16 cellular contexts compared by ENCODE assay signal in the genomic region with DNA sequence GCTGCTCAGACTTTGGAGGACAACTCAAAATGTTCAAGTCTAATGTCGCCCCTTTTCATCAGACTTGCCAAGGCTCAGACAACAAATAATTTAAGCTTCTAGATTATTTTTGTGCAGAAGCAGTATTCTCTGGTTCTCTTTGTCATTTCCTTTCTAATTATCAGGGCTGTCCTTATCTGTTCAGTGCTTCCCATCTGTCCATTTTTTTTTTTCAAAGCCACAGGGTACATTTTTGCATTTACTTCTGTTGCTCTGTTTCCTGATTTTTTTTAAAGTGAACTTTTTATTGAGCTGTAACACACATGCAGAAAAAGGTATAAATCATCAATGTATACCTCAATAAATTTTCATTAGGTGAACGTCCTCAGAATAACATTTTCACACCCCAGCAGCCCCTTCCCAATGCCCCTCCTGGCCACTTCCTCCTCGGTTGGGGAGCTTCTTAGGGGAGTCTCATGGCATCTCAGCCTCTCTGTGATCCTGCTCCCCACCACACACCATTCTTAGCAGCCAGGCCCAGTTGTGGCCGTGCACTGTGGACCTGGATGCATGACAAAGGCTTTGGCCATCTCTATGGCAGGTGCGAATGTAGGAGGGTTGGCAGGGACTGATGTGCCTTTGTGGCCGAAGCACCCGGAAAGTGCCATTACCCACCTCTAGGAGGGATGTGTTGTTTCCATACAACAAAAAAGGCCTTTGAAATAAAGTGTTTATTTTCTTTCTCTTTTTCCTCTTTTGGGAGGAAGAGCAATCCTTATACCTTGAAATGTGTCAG. TPM values are rescaled to one million over a fixed set of nuclear protein-coding genes. Genes with fewer than 3 reads are reported as not detected.
DNase-seq lines count a peak whose midpoint lies in the region; ATAC-seq and TF ChIP-seq lines count a peak whose summit lies in the region.
"Had no signal": no experiment of that assay in that cellular context is flagged by ENCODE, and none has a peak within 500 bp of the region (broad histone marks: within the 10 kb centered on the region; RNA-seq: fewer than 3 reads in every experiment).

No MANE protein-coding gene starts in this region.

- TF ChIP-seq EP300 in SK-N-SH (IDR thresholded peaks at IDR 0.05; ENCODE audit: borderline replicate concordance in 1 of 2, low read depth in 1 of 2, low read length in 1 of 2), result peak in 1 of 2 experiments; percentile 51; a peak in 1 of 4 replicates

- WGBS in SK-N-SH (ENCODE audit: low lambda C conversion rate), result 55% methylated on average over 7 of the region's 7 CpGs
- 36 to 54% (median 47%) methylated on average over 7 of the region's 7 CpGs for WGBS in spleen, 5 donors

- H3K4me2 ChIP-seq in SK-N-SH, result no peak overlapping the region
- peak overlapping the region; percentile 57 for H3K4me2 ChIP-seq in Loucy (ENCODE audit: low read depth, low read length, poor library complexity, severe bottlenecking)

- H3K9me3 ChIP-seq in SK-N-SH (no peaks in the 10 kb centered on the region), Loucy (ENCODE audit: insufficient read depth, low read depth, low read length) (no peaks in the 10 kb centered on the region), spleen (no peaks in the 10 kb centered on the region)

- intact Hi-C loops in spleen (cut with DNase I; ENCODE audit: low total_unique reads), result no loop called here

- no peak for TF ChIP-seq POLR2A in spleen (IDR thresholded peaks at IDR 0.05)

- H3K27ac ChIP-seq in SK-N-SH (ENCODE audit: low read depth in 2 of 2, low read length in 1 of 2), result peak overlapping the region in 1 of 2 experiments; percentile 91; a peak in 2 of 4 replicates
- H3K27ac ChIP-seq in spleen, result peak overlapping the region in 6 of 8 donors; percentile 14 to 46 (median 41)

- no peaks in the 10 kb centered on the region for H3K79me2 ChIP-seq in SK-N-SH (ENCODE audit: insufficient read depth)
- no peaks in the 10 kb centered on the region for H3K79me2 ChIP-seq in Loucy (ENCODE audit: insufficient read depth, low read length)

- H3F3A ChIP-seq in SK-N-SH (replicated peaks; ENCODE audit: insufficient read depth) (no peaks in the 10 kb centered on the region), Loucy (ENCODE audit: low read depth) (no peaks in the 10 kb centered on the region)

- peaks cover 0 to 46% of the 10 kb centered on the region in 2 experiments; a peak in 2 of 4 replicates for H3K4me1 ChIP-seq in SK-N-SH (ENCODE audit: control insufficient read depth in 1 of 2, insufficient read depth in 2 of 2, low read depth in 1 of 2, low read length in 1 of 2)
- peaks cover 45% of the 10 kb centered on the region for H3K4me1 ChIP-seq in Loucy (ENCODE audit: insufficient read depth, low read length, poor library complexity, severe bottlenecking)
- H3K4me1 ChIP-seq in spleen, result peaks cover 0 to 41% (median 22%) of the 10 kb centered on the region in 6 donors

- TF ChIP-seq CTCF in SK-N-SH (IDR thresholded peaks at IDR 0.05), result no peak
- TF ChIP-seq CTCF in Loucy (conservative IDR thresholded peaks at IDR 0.05; ENCODE audit: low read length), result no peak; the same call in 1 of the 2 replicates
- no peak for TF ChIP-seq CTCF in spleen (IDR thresholded peaks at IDR 0.05 in 8 of 11, conservative IDR thresholded peaks at IDR 0.05 in 3 of 11)

- ATAC-seq in SK-N-SH treated with all-trans-retinoic acid at 6 μM for 48 hours, result no peak
- ATAC-seq in GM18502 (IDR thresholded peaks at IDR 0.05; ENCODE audit: poor library complexity, unreplicated experiment), result no peak

- no peaks in the 10 kb centered on the region for H4K20me1 ChIP-seq in SK-N-SH (ENCODE audit: insufficient read depth)
- no peaks in the 10 kb centered on the region for H4K20me1 ChIP-seq in Loucy (ENCODE audit: insufficient read depth, low read length, poor library complexity, severe bottlenecking)

- no peaks in the 10 kb centered on the region for H3K9me2 ChIP-seq in SK-N-SH
- H3K9me2 ChIP-seq in Loucy (replicated peaks; ENCODE audit: low read depth, low read length), result no peaks in the 10 kb centered on the region

- CTCF ChIA-PET in SK-N-SH (lab: Yijun Ruan, JAX), result interaction anchor here (1.0 to 1.6 kb wide), 4 partner anchors 10 to 24 kb away, joined by 3 to 6 read pairs (median 4); no protein-coding TSS in a partner anchor

- no peak for DNase-seq in SK-N-SH
- DNase-seq in cerebellar cortex (ENCODE audit: low spot score), result peak; percentile 29
- no peak for DNase-seq in spleen
- no peak for DNase-seq in nucleus accumbens (lab: John Stamatoyannopoulos, UW)
- no peak for DNase-seq in NCI-H2107 (lab: John Stamatoyannopoulos, UW)
- DNase-seq: DMS153, IMR-90, NCI-H1105 treated with DMSO at 0.1 percent for 48 hours, NCI-H1694 treated with DMSO at 0.1 percent for 48 hours, NCI-H510A, NCI-H774 had no signal

- H2AFZ ChIP-seq in SK-N-SH (ENCODE audit: low read depth) (no peak overlapping the region), Loucy (ENCODE audit: low read length) (peak overlapping the region; percentile 56; the same call in 1 of the 2 replicates)

- H3K36me3 ChIP-seq in SK-N-SH (replicated peaks in 1 of 2; ENCODE audit: control insufficient read depth in 1 of 2, insufficient read depth in 2 of 2, low read length in 1 of 2), result no peaks in the 10 kb centered on the region
- H3K36me3 ChIP-seq in Loucy (ENCODE audit: insufficient read depth, low read length), result no peaks in the 10 kb centered on the region
- peaks cover 0 to 56% (median 15%) of the 10 kb centered on the region in 6 donors for H3K36me3 ChIP-seq in spleen

- H3K27me3 ChIP-seq in SK-N-SH (ENCODE audit: insufficient read depth) (peaks cover 8% of the 10 kb centered on the region; the same call in 1 of the 2 replicates), Loucy (ENCODE audit: insufficient read depth, low read length, poor library complexity, severe bottlenecking) (no peaks in the 10 kb centered on the region), spleen (replicated peaks in 1 of 7) (no peaks in the 10 kb centered on the region)

- H3K4me3 ChIP-seq in SK-N-SH (ENCODE audit: low read depth in 2 of 2, low read length in 1 of 2) (no peak overlapping the region), Loucy (ENCODE audit: low read length, poor library complexity, severe bottlenecking) (peak overlapping the region; percentile 24), spleen (no peak overlapping the region)

- POLR2A ChIA-PET in SK-N-SH (lab: Yijun Ruan, JAX), result interaction anchor here (0.9 kb wide), 1 partner anchor 60 kb away, joined by 4 read pairs; no protein-coding TSS in a partner anchor

- H3K9ac ChIP-seq in SK-N-SH (no peak overlapping the region), Loucy (ENCODE audit: low read depth, low read length, poor library complexity, severe bottlenecking) (peak overlapping the region; percentile 35)

- TF ChIP-seq RAD21 in SK-N-SH (IDR thresholded peaks at IDR 0.05; ENCODE audit: low read length), result no peak

TF ChIP-seq in SK-N-SH, 30 proteins besides CTCF, POLR2A, EP300 and RAD21:
- peak; percentile 45; the same call in 1 of the 2 replicates for TF ChIP-seq GATA2 (CRISPR knock-in tag; IDR thresholded peaks at IDR 0.05)
- no peak for TF ChIP-seq TEAD4 (IDR thresholded peaks at IDR 0.05; ENCODE audit: borderline replicate concordance, insufficient read depth)

TF ChIP-seq in SK-N-SH treated with all-trans-retinoic acid at 6 μM for 48 hours, 23 proteins besides CTCF, POLR2A, EP300 and RAD21:
- TF ChIP-seq ZNF70 (CRISPR knock-in tag; IDR thresholded peaks at IDR 0.05) (no peak), ZFP3 (CRISPR knock-in tag; IDR thresholded peaks at IDR 0.05) (no peak), BACH2 (CRISPR knock-in tag; IDR thresholded peaks at IDR 0.05; ENCODE audit: borderline replicate concordance) (no peak), PPARA (CRISPR knock-in tag; IDR thresholded peaks at IDR 0.05; ENCODE audit: borderline replicate concordance) (no peak), TOX (CRISPR knock-in tag; IDR thresholded peaks at IDR 0.05; ENCODE audit: borderline replicate concordance) (no peak), TCF4 (CRISPR knock-in tag; IDR thresholded peaks at IDR 0.05; ENCODE audit: borderline replicate concordance) (no peak), ZC3H10 (CRISPR knock-in tag; IDR thresholded peaks at IDR 0.05) (no peak), ISL1 (CRISPR knock-in tag; IDR thresholded peaks at IDR 0.05) (no peak), ARNTL (CRISPR knock-in tag; IDR thresholded peaks at IDR 0.05; ENCODE audit: borderline replicate concordance, low read depth) (no peak)
- TF ChIP-seq, protein P1, sequence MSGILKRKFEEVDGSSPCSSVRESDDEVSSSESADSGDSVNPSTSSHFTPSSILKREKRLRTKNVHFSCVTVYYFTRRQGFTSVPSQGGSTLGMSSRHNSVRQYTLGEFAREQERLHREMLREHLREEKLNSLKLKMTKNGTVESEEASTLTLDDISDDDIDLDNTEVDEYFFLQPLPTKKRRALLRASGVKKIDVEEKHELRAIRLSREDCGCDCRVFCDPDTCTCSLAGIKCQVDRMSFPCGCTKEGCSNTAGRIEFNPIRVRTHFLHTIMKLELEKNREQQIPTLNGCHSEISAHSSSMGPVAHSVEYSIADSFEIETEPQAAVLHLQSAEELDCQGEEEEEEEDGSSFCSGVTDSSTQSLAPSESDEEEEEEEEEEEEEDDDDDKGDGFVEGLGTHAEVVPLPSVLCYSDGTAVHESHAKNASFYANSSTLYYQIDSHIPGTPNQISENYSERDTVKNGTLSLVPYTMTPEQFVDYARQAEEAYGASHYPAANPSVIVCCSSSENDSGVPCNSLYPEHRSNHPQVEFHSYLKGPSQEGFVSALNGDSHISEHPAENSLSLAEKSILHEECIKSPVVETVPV (CRISPR knock-in tag; IDR thresholded peaks at IDR 0.05), result no peak
- TF ChIP-seq, protein P2, sequence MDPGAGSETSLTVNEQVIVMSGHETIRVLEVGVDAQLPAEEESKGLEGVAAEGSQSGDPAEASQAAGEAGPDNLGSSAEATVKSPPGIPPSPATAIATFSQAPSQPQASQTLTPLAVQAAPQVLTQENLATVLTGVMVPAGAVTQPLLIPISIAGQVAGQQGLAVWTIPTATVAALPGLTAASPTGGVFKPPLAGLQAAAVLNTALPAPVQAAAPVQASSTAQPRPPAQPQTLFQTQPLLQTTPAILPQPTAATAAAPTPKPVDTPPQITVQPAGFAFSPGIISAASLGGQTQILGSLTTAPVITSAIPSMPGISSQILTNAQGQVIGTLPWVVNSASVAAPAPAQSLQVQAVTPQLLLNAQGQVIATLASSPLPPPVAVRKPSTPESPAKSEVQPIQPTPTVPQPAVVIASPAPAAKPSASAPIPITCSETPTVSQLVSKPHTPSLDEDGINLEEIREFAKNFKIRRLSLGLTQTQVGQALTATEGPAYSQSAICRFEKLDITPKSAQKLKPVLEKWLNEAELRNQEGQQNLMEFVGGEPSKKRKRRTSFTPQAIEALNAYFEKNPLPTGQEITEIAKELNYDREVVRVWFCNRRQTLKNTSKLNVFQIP (CRISPR knock-in tag; IDR thresholded peaks at IDR 0.05; ENCODE audit: borderline replicate concordance, low read depth), result no peak

RNA-seq across cellular contexts. Expression of a gene that starts 26.0 kb away (rescaled TPM):
- polyA plus RNA-seq in SK-N-SH (2012; rRNA removed), result 0.08 and 0.28 TPM in 2 replicates
- 0.27 and 0.55 TPM in 2 replicates for polyA plus RNA-seq in SK-N-SH (2012; cell fraction: cytosol; rRNA removed)
- 0.11 and 0.43 TPM in 2 replicates for polyA plus RNA-seq in SK-N-SH (2012; cell fraction: nucleus; rRNA removed)
- total RNA-seq in spleen, result 100 to 1,000 TPM in 3 of 7 donors, 10 to 100 TPM in 4; 78.4 to 145 (median 93.1) TPM
- 1 to 10 TPM; 1.4 to 4.9 (median 2.7) TPM for polyA plus RNA-seq in spleen
- total RNA-seq: HT-29, LHCN-M2 had no signal
- polyA plus RNA-seq: IMR-90 had no signal
